1 cellular context compared by ENCODE assay signal in genomic region chr6:40954446-40955180, GRCh38.
TF ChIP-seq lines count a peak whose summit lies in the region.

No MANE protein-coding gene starts in this region.

TF ChIP-seq in IMR-90, 13 proteins besides CTCF, POLR2A, EP300 and RAD21 (continued from another document):
- no peak for TF ChIP-seq ELK1 (IDR thresholded peaks at IDR 0.05; ENCODE audit: borderline replicate concordance, low read depth, low read length)
- no peak for TF ChIP-seq CEBPB (IDR thresholded peaks at IDR 0.05; ENCODE audit: low read depth, low read length)
- TF ChIP-seq MXI1 (IDR thresholded peaks at IDR 0.05; ENCODE audit: borderline replicate concordance, low read depth, low read length) = no peak
- TF ChIP-seq NFE2L2 (IDR thresholded peaks at IDR 0.05; ENCODE audit: low read depth, low read length) = no peak
- TF ChIP-seq RCOR1 (IDR thresholded peaks at IDR 0.05; ENCODE audit: insufficient replicate concordance, low read length) = no peak
- TF ChIP-seq BHLHE40 (IDR thresholded peaks at IDR 0.05; ENCODE audit: low read depth, low read length) = no peak
- TF ChIP-seq RFX5 (IDR thresholded peaks at IDR 0.05; ENCODE audit: low read depth, low read length) = no peak
- no peak for TF ChIP-seq MAZ (IDR thresholded peaks at IDR 0.05; ENCODE audit: borderline replicate concordance, low read depth, low read length)
- no peak for TF ChIP-seq USF2 (IDR thresholded peaks at IDR 0.05; ENCODE audit: low read depth, low read length)
